In genomic region chr6:88359530-88360202, GRCh38 we compare ENCODE assay signal across 1 cellular context.
TF ChIP-seq lines count a peak whose summit lies in the region.

No MANE protein-coding gene starts in this region.

TF ChIP-seq in SK-N-SH treated with all-trans-retinoic acid at 6 μM for 48 hours, 23 proteins besides CTCF, POLR2A, EP300 and RAD21 (continued from another document):
- TF ChIP-seq PATZ1 (CRISPR knock-in tag; IDR thresholded peaks at IDR 0.05; ENCODE audit: borderline replicate concordance) = no peak
- no peak for TF ChIP-seq TCF4 (CRISPR knock-in tag; IDR thresholded peaks at IDR 0.05; ENCODE audit: borderline replicate concordance)
- TF ChIP-seq RARB (CRISPR knock-in tag; IDR thresholded peaks at IDR 0.05) = no peak
- no peak for TF ChIP-seq PPARA (CRISPR knock-in tag; IDR thresholded peaks at IDR 0.05; ENCODE audit: borderline replicate concordance)
- no peak for TF ChIP-seq ISL1 (CRISPR knock-in tag; IDR thresholded peaks at IDR 0.05)
TF ChIP-seq in SK-N-SH treated with all-trans-retinoic acid at 6 μM for 48 hours: peak in this region for 0.
